Comparison of ENCODE assay signal across 19 cellular contexts in genomic region chr7:14021069-14021468, GRCh38. TPM values are rescaled to one million over a fixed set of nuclear protein-coding genes. Genes with fewer than 3 reads are reported as not detected.
DNase-seq lines count a peak whose midpoint lies in the region; ATAC-seq and TF ChIP-seq lines count a peak whose summit lies in the region.
"Had no signal": no experiment of that assay in that cellular context is flagged by ENCODE, and none has a peak within 500 bp of the region (broad histone marks: within the 10 kb centered on the region; RNA-seq: fewer than 3 reads in every experiment).

No MANE protein-coding gene starts in this region.

- TF ChIP-seq CTCF in foreskin keratinocyte (conservative IDR thresholded peaks at IDR 0.05): no peak

- peak; percentile 59 for DNase-seq in A172 (ENCODE audit: low spot score)
- peak; percentile 49 for DNase-seq in HT-29 (ENCODE audit: low spot score)
- peak; percentile 73 for DNase-seq in astrocyte of the hippocampus (ENCODE audit: low read depth, low spot score)
- peak; percentile 51 to 73 for DNase-seq in foreskin keratinocyte
- DNase-seq in RKO (ENCODE audit: low spot score): no peak
- DNase-seq in OCI-M1 (lab: John Stamatoyannopoulos, UW): no peak
- no peak for DNase-seq in NCI-H82 (lab: John Stamatoyannopoulos, UW)
- DNase-seq in NCI-H146 (lab: John Stamatoyannopoulos, UW): no peak
- DNase-seq: 8988T; CD8-positive, alpha-beta memory T cell; GF-D8; lower lobe of right lung; NCI-H1105; NCI-H345; right lobe of liver; SW 1271; uterus had no signal

- ATAC-seq in foreskin keratinocyte: peak; percentile 98
- ATAC-seq: lower lobe of right lung; right lobe of liver; stimulated activated memory B cell treated with anti-CD40 and anti-IgM and Interleukin-4, amounts not matched to agents 10 μg/mL and 1 μg/mL and 100 μg/mL, for 72 hours; WTC11 had no signal

- H3K27ac ChIP-seq in foreskin keratinocyte: no peak overlapping the region
- H3K27ac ChIP-seq: lower lobe of right lung, right lobe of liver, uterus had no signal

- peaks cover 12% of the 10 kb centered on the region for H3K4me1 ChIP-seq in foreskin keratinocyte
- H3K4me1 ChIP-seq: lower lobe of right lung, right lobe of liver, uterus had no signal

- H3K27me3 ChIP-seq in foreskin keratinocyte: no peaks in the 10 kb centered on the region
- H3K27me3 ChIP-seq: right lobe of liver, uterus had no signal

RNA-seq across cellular contexts. Expression of gene ETV1, which starts 31.6 kb away (rescaled TPM):
- total RNA-seq in A172 (2014; rRNA removed; shearing (Covaris generic)): 5.2 and 9.8 TPM in 2 replicates
- total RNA-seq in HT-29 (2014; rRNA removed; shearing (Covaris generic)): 2.4 and 4.7 TPM in 2 replicates
- 6.5 TPM in 2 replicates for total RNA-seq in foreskin keratinocyte
- polyA plus RNA-seq in foreskin keratinocyte: 1.5 TPM in 2 replicates

Comparison
In these comparisons a context has a peak if more than half of its experiments do, and no peak if none do; other contexts are left out.
1. DNase-seq: peak in A172 (single experiment), HT-29 (single experiment), astrocyte of the hippocampus (single experiment) and foreskin keratinocyte (2 of 2); none in RKO (single experiment), OCI-M1 (single experiment), NCI-H82 (single experiment) and NCI-H146 (single experiment).